Comparison of ENCODE assay signal across 1 cellular context in genomic region chr17:78993981-78994671, GRCh38.
TF ChIP-seq lines count a peak whose summit lies in the region.

No MANE protein-coding gene starts in this region.

TF ChIP-seq in liver, 16 proteins besides CTCF, POLR2A, EP300 and RAD21 (continued from another document):
- TF ChIP-seq ZBTB33 (IDR thresholded peaks at IDR 0.05) (no peak), GABPA (IDR thresholded peaks at IDR 0.05 in 1 of 2, conservative IDR thresholded peaks at IDR 0.05 in 1 of 2) (no peak), FOXA2 (IDR thresholded peaks at IDR 0.05) (no peak), SP1 (IDR thresholded peaks at IDR 0.05) (no peak), HNF4G (IDR thresholded peaks at IDR 0.05) (no peak)
